In the genomic region with DNA sequence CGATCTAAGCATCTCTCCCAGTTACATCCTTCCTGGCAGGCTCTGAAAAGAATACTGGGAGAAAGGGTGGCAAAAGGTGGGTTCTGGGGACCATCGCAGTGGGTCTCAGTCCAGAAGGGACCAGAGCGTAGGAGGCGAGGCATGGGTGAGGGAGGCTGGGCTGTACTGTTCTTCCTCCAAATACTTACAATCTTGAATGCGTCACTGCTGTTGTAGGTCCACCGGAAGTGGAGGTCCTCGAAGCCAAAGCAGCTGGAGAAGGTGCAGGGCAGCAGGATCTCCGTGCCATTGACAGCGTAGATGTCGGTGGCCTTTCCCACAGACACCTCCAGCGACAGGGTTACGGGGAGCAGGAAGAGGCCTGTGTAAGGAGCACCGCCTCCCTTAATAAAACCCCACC, we compare ENCODE assay signal across 1 cellular context.
TF ChIP-seq lines count a peak whose summit lies in the region.

No MANE protein-coding gene starts in this region.

TF ChIP-seq in HepG2, 621 proteins besides CTCF, POLR2A, EP300 and RAD21:
- TF ChIP-seq, protein P1, sequence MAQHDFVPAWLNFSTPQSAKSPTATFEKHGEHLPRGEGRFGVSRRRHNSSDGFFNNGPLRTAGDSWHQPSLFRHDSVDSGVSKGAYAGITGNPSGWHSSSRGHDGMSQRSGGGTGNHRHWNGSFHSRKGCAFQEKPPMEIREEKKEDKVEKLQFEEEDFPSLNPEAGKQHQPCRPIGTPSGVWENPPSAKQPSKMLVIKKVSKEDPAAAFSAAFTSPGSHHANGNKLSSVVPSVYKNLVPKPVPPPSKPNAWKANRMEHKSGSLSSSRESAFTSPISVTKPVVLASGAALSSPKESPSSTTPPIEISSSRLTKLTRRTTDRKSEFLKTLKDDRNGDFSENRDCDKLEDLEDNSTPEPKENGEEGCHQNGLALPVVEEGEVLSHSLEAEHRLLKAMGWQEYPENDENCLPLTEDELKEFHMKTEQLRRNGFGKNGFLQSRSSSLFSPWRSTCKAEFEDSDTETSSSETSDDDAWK (CRISPR knock-in tag; IDR thresholded peaks at IDR 0.05) = no peak
- 0 out of 2 replicates have a peak, but pooled peaks have one; percentile 11 for TF ChIP-seq ZNF772 (CRISPR knock-in tag; IDR thresholded peaks at IDR 0.05)
- no peak for TF ChIP-seq HOXA9 (CRISPR knock-in tag; IDR thresholded peaks at IDR 0.05; ENCODE audit: borderline replicate concordance)
